Comparison of ENCODE assay signal across 13 cellular contexts in genomic region chr1:52707927-52708655, GRCh38. TPM values are rescaled to one million over a fixed set of nuclear protein-coding genes. Genes with fewer than 3 reads are reported as not detected.
DNase-seq lines count a peak whose midpoint lies in the region; ATAC-seq, FAIRE-seq and TF ChIP-seq lines count a peak whose summit lies in the region.
"Had no signal": no experiment of that assay in that cellular context is flagged by ENCODE, and none has a peak within 500 bp of the region (broad histone marks: within the 10 kb centered on the region; RNA-seq: fewer than 3 reads in every experiment).

No MANE protein-coding gene starts in this region.

- intact Hi-C loops in adrenal gland (cut with DNase I), result loop anchor here in 1 of 2 donors (10.0 kb wide), 1 partner anchor 207 kb away; no protein-coding TSS in a partner anchor
- intact Hi-C loops in HepG2 (cut with micrococcal nuclease; ENCODE audit: unreplicated experiment), result loop anchor here (10.0 kb wide), 2 partner anchors 117 to 217 kb away; partner anchors contain the start of genes ECHDC2 and SCP2

- peak; percentile 54 for DNase-seq in AG04449 (ENCODE audit: low read depth, low spot score)
- peak; percentile 71 for DNase-seq in HS-5 (ENCODE audit: low read depth)
- peak in 4 of 7 donors; percentile 23 to 51 (median 32) for DNase-seq in adrenal gland
- peak; percentile 16 for DNase-seq in HepG2 (ENCODE audit: low spot score)
- no peak for DNase-seq in NCI-H446 (lab: John Stamatoyannopoulos, UW)
- DNase-seq: activated gamma-delta T cell; CD4-positive, CD25-positive, alpha-beta regulatory T cell; NCI-H345 had no signal

- H3K27ac ChIP-seq in adrenal gland, result peak overlapping the region in 2 of 5 donors; percentile 27 to 71
- no peak overlapping the region for H3K27ac ChIP-seq in HepG2 (ENCODE audit: extremely low read length, insufficient read depth, low read length)

- H3K4me2 ChIP-seq in HepG2 (ENCODE audit: low read depth, low read length), result no peak overlapping the region

- TF ChIP-seq POLR2A in adrenal gland (IDR thresholded peaks at IDR 0.05), result no peak
- no peak for TF ChIP-seq POLR2A in HepG2 (IDR thresholded peaks at IDR 0.05; ENCODE audit: insufficient read depth in 1 of 2, low read depth in 2 of 2, low read length in 2 of 2)

- H3K4me3 ChIP-seq in AG04449 (ENCODE audit: low read depth, low read length) (no peak overlapping the region), adrenal gland (no peak overlapping the region), HepG2 (replicated peaks in 1 of 3; ENCODE audit: insufficient read depth in 1 of 3, low read depth in 2 of 3, low read length in 3 of 3) (no peak overlapping the region)

- no peaks in the 10 kb centered on the region for H3K27me3 ChIP-seq in adrenal gland
- H3K27me3 ChIP-seq in HepG2 (ENCODE audit: control insufficient read depth in 1 of 2, insufficient read depth in 2 of 2, low read length in 2 of 2), result no peaks in the 10 kb centered on the region; a peak in 1 of 5 replicates

- TF ChIP-seq EP300 in HepG2 (IDR thresholded peaks at IDR 0.05; ENCODE audit: low read depth in 2 of 2, low read length in 2 of 2) (no peak), HepG2 (CRISPR knock-in tag; IDR thresholded peaks at IDR 0.05; ENCODE audit: borderline replicate concordance) (no peak)

- H3K36me3 ChIP-seq in adrenal gland (replicated peaks in 1 of 2) (no peaks in the 10 kb centered on the region), HepG2 (replicated peaks in 1 of 2; ENCODE audit: control insufficient read depth in 1 of 2, insufficient read depth in 2 of 2, low read length in 2 of 2) (no peaks in the 10 kb centered on the region)

- no TSS peak for BruUV-seq in HepG2 (replicated peaks; lab: Mats Ljungman, UMichigan)

- POLR2A ChIA-PET in AG04449 (lab: Yijun Ruan, JAX), result no interaction called here
- POLR2A ChIA-PET in HepG2 (lab: Yijun Ruan, JAX), result no interaction called here

- FAIRE-seq in HepG2 (lab: Jason Lieb, UNC), result no peak
- FAIRE-seq: endothelial cell of umbilical vein, H1 had no signal

- H3K9ac ChIP-seq in HepG2 (ENCODE audit: insufficient read depth, low read depth, low read length), result no peak overlapping the region

- no peaks in the 10 kb centered on the region for H3K79me2 ChIP-seq in HepG2 (ENCODE audit: insufficient read depth, low read length)

- H3K4me1 ChIP-seq in adrenal gland (replicated peaks in 1 of 2) (peaks cover 0 to 9% of the 10 kb centered on the region in 2 donors), HepG2 (ENCODE audit: insufficient read depth, low read length) (peaks cover 36% of the 10 kb centered on the region)

- 66 to 76% (median 71%) methylated on average over 5 of the region's 5 CpGs for WGBS in adrenal gland, 4 donors
- 67% methylated on average over 5 of the region's 5 CpGs for WGBS in HepG2 (ENCODE audit: low lambda C conversion rate)

- H3K9me3 ChIP-seq in adrenal gland (replicated peaks in 1 of 3), result no peaks in the 10 kb centered on the region
- no peaks in the 10 kb centered on the region for H3K9me3 ChIP-seq in HepG2 (ENCODE audit: low read length)

- in situ Hi-C loops in HepG2 (cut with HindIII; ENCODE audit: extremely low pct_ligation_motif_present, low pct_unique_long_range_greater_than_20kb), result loop anchor here (10.0 kb wide), 1 partner anchor 477 kb away; no protein-coding TSS in a partner anchor

- CTCF ChIA-PET in AG04449 (lab: Yijun Ruan, JAX), result interaction anchor here (1.4 kb wide), 1 partner anchor 476 kb away, joined by 3 read pairs; no protein-coding TSS in a partner anchor
- CTCF ChIA-PET in HepG2 (lab: Yijun Ruan, JAX; ENCODE audit: low intra/inter-chr PET ratio, low total read pairs), result no interaction called here

- H2AFZ ChIP-seq in HepG2 (ENCODE audit: low read length), result no peak overlapping the region

- ATAC-seq in HepG2, result peak; percentile 16; the same call in 1 of the 3 replicates
- ATAC-seq in HG02678 (IDR thresholded peaks at IDR 0.05; ENCODE audit: unreplicated experiment), result no peak
- no peak for ATAC-seq in GM21619 (IDR thresholded peaks at IDR 0.05; ENCODE audit: unreplicated experiment)
- no peak for ATAC-seq in GM21723 (IDR thresholded peaks at IDR 0.05; ENCODE audit: unreplicated experiment)

- no peak for TF ChIP-seq RAD21 in HepG2 (CRISPR knock-in tag; IDR thresholded peaks at IDR 0.05)

- TF ChIP-seq CTCF in AG04449 (IDR thresholded peaks at IDR 0.05; ENCODE audit: insufficient read depth, low read length, missing control alignments) (no peak), adrenal gland (IDR thresholded peaks at IDR 0.05) (no peak), HepG2 (CRISPR knock-in tag; IDR thresholded peaks at IDR 0.05) (no peak)

- H4K20me1 ChIP-seq in HepG2 (ENCODE audit: insufficient read depth, low read length), result no peaks in the 10 kb centered on the region

TF ChIP-seq in HepG2, 621 proteins besides CTCF, POLR2A, EP300 and RAD21 (continues in another document):
- TF ChIP-seq HBP1 (CRISPR knock-in tag; IDR thresholded peaks at IDR 0.05; ENCODE audit: low read depth) (no peak), ZKSCAN8 (CRISPR knock-in tag; IDR thresholded peaks at IDR 0.05; ENCODE audit: borderline replicate concordance) (no peak)

RNA-seq across cellular contexts. Expression of gene COA7, which starts 9.9 kb away (rescaled TPM):
- total RNA-seq in adrenal gland (10 to 100 TPM in 7 of 8 donors, 1 to 10 TPM in 1; 8.1 to 34.5 (median 13.8) TPM), HepG2 (2016; rRNA removed; fragmentation: Illumina TruSeq; extraction: Trizol) (30.4 and 60.7 TPM in 2 replicates)
- polyA plus RNA-seq in adrenal gland (10 to 100 TPM in 1 of 3 donors, 1 to 10 TPM in 2; 3.1 to 18.0 (median 4.3) TPM), HepG2 (2011; rRNA removed) (12.3 and 13.7 TPM in 2 replicates)
- total RNA-seq in HepG2 (2016; cell fraction: cytosol; rRNA removed; fragmentation: Illumina TruSeq; extraction: Trizol; ENCODE audit: low read depth), result 7.9 and 8.2 TPM in 2 replicates
- total RNA-seq in HepG2 (2016; cell fraction: insoluble cytoplasmic fraction; rRNA removed; fragmentation: Illumina TruSeq; extraction: Trizol), result 35.7 and 61.3 TPM in 2 replicates
- total RNA-seq in HepG2 (2016; cell fraction: membrane; rRNA removed; fragmentation: Illumina TruSeq; extraction: Trizol), result 21.1 and 21.8 TPM in 2 replicates
- total RNA-seq in HepG2 (2016; cell fraction: nucleus; rRNA removed; fragmentation: Illumina TruSeq; extraction: Trizol), result 11.9 and 13.9 TPM in 2 replicates
- 14.4 and 15.5 TPM in 2 replicates for polyA plus RNA-seq in HepG2 (2011; cell fraction: cytosol; rRNA removed)
- polyA plus RNA-seq in HepG2 (2011; cell fraction: nucleus; rRNA removed), result 3.6 and 5.4 TPM in 2 replicates
- polyA plus RNA-seq in HepG2 (2012), result 23.9 and 27.0 TPM in 2 replicates
- polyA plus RNA-seq in HepG2 (2016; cell fraction: cytosol; fragmentation: Illumina TruSeq; extraction: Trizol; ENCODE audit: low read depth), result 6.2 and 6.5 TPM in 2 replicates
- 52.4 and 54.7 TPM in 2 replicates for polyA plus RNA-seq in HepG2 (2016; cell fraction: insoluble cytoplasmic fraction; fragmentation: Illumina TruSeq; extraction: Trizol; ENCODE audit: low read depth)
- 13.1 and 13.3 TPM in 2 replicates for polyA plus RNA-seq in HepG2 (2016; cell fraction: membrane; fragmentation: Illumina TruSeq; extraction: Trizol; ENCODE audit: low read depth)
- 24.3 and 25.2 TPM in 2 replicates for polyA plus RNA-seq in HepG2 (2016; cell fraction: nucleus; fragmentation: Illumina TruSeq; extraction: Trizol; ENCODE audit: insufficient read depth, low read depth)
- 20.8 and 60.9 TPM in 2 replicates for polyA minus RNA-seq in HepG2 (2011; rRNA and poly(A)+ RNA removed; ENCODE audit: low replicate concordance)
- polyA minus RNA-seq in HepG2 (2011; cell fraction: cytosol; rRNA and poly(A)+ RNA removed), result 6.9 and 10.1 TPM in 2 replicates
- polyA minus RNA-seq in HepG2 (2011; cell fraction: nucleus; rRNA and poly(A)+ RNA removed), result 4.2 and 6.1 TPM in 2 replicates

RNA-seq across cellular contexts. Expression of gene ZYG11B, which starts 18.2 kb away (rescaled TPM):
- total RNA-seq in adrenal gland (10 to 100 TPM; 34.7 to 63.5 (median 46.6) TPM), HepG2 (2016; rRNA removed; fragmentation: Illumina TruSeq; extraction: Trizol) (17.9 and 28.1 TPM in 2 replicates)
- polyA plus RNA-seq in adrenal gland (10 to 100 TPM in 2 of 3 donors, 1 to 10 TPM in 1; 4.5 to 22.4 (median 11.7) TPM), HepG2 (2011; rRNA removed) (6.4 and 6.9 TPM in 2 replicates)
- total RNA-seq in HepG2 (2016; cell fraction: cytosol; rRNA removed; fragmentation: Illumina TruSeq; extraction: Trizol; ENCODE audit: low read depth), result 2.2 and 2.5 TPM in 2 replicates
- 18.2 and 27.0 TPM in 2 replicates for total RNA-seq in HepG2 (2016; cell fraction: insoluble cytoplasmic fraction; rRNA removed; fragmentation: Illumina TruSeq; extraction: Trizol)
- total RNA-seq in HepG2 (2016; cell fraction: membrane; rRNA removed; fragmentation: Illumina TruSeq; extraction: Trizol), result 8.1 and 8.3 TPM in 2 replicates
- total RNA-seq in HepG2 (2016; cell fraction: nucleus; rRNA removed; fragmentation: Illumina TruSeq; extraction: Trizol), result 17.9 and 18.0 TPM in 2 replicates
- 3.3 and 4.9 TPM in 2 replicates for polyA plus RNA-seq in HepG2 (2011; cell fraction: cytosol; rRNA removed)
- polyA plus RNA-seq in HepG2 (2011; cell fraction: nucleus; rRNA removed), result 3.6 and 4.2 TPM in 2 replicates
- polyA plus RNA-seq in HepG2 (2012), result 3.8 and 5.0 TPM in 2 replicates
- 0.28 and 0.43 TPM in 2 replicates for polyA plus RNA-seq in HepG2 (2016; cell fraction: cytosol; fragmentation: Illumina TruSeq; extraction: Trizol; ENCODE audit: low read depth)
- polyA plus RNA-seq in HepG2 (2016; cell fraction: insoluble cytoplasmic fraction; fragmentation: Illumina TruSeq; extraction: Trizol; ENCODE audit: low read depth), result 9.8 and 10.7 TPM in 2 replicates
- 1.7 and 1.8 TPM in 2 replicates for polyA plus RNA-seq in HepG2 (2016; cell fraction: membrane; fragmentation: Illumina TruSeq; extraction: Trizol; ENCODE audit: low read depth)
- 8.2 and 8.3 TPM in 2 replicates for polyA plus RNA-seq in HepG2 (2016; cell fraction: nucleus; fragmentation: Illumina TruSeq; extraction: Trizol; ENCODE audit: insufficient read depth, low read depth)
- polyA minus RNA-seq in HepG2 (2011; rRNA and poly(A)+ RNA removed; ENCODE audit: low replicate concordance), result 23.6 and 31.5 TPM in 2 replicates
- polyA minus RNA-seq in HepG2 (2011; cell fraction: cytosol; rRNA and poly(A)+ RNA removed), result 10.2 and 11.1 TPM in 2 replicates
- 26.4 and 34.1 TPM in 2 replicates for polyA minus RNA-seq in HepG2 (2011; cell fraction: nucleus; rRNA and poly(A)+ RNA removed)

Comparison
In these comparisons a context has a peak if more than half of its experiments do, and no peak if none do; other contexts are left out.
1. DNase-seq: peak in AG04449 (single experiment), HS-5 (single experiment), adrenal gland (4 of 7) and HepG2 (single experiment); none in NCI-H446 (0 of 2).